In the genomic region with DNA sequence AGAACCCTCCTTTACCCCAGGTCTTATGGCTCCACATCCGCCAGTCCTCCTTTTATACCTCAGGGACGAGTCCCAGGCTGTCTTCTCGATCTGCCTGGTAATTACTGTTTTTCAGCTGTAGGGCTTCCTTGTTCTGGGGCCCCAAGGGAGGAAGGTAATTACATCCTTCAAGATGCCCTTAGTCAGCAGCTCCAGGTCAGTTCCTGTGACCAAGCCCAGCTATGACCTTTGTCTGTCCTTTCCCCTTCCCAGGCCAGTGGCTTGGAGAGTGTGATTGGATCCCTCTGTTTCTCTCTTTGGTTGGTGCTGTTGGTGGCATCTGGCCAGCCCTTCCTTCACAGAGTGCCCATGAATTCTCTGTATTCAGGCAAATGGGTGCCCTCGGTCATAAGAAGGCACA, we compare ENCODE assay signal across 17 cellular contexts.
DNase-seq lines count a peak whose midpoint lies in the region; ATAC-seq and TF ChIP-seq lines count a peak whose summit lies in the region.
"Had no signal": no experiment of that assay in that cellular context is flagged by ENCODE, and none has a peak within 500 bp of the region (broad histone marks: within the 10 kb centered on the region; RNA-seq: fewer than 3 reads in every experiment).

No MANE protein-coding gene starts in this region.

- no peaks in the 10 kb centered on the region for H3K27me3 ChIP-seq in A673 (replicated peaks; ENCODE audit: insufficient read depth, low read depth, low read length, poor library complexity)
- H3K27me3 ChIP-seq in Caco-2 (replicated peaks; ENCODE audit: control insufficient read depth, insufficient read depth, low read length) = no peaks in the 10 kb centered on the region
- no peaks in the 10 kb centered on the region for H3K27me3 ChIP-seq in naive thymus-derived CD4-positive, alpha-beta T cell (ENCODE audit: control insufficient read depth in 2 of 2, insufficient read depth in 2 of 2, low read length in 2 of 2)
- H3K27me3 ChIP-seq: ascending aorta had no signal

- H3K36me3 ChIP-seq in A673 (ENCODE audit: insufficient read depth, low read length, poor library complexity, severe bottlenecking) (peaks cover 4% of the 10 kb centered on the region), Caco-2 (ENCODE audit: control insufficient read depth, insufficient read depth, low read length) (no peaks in the 10 kb centered on the region)
- H3K36me3 ChIP-seq in naive thymus-derived CD4-positive, alpha-beta T cell (ENCODE audit: control insufficient read depth in 2 of 3, insufficient read depth in 3 of 3, low read length in 3 of 3) = peaks cover 0 to 24% (median 4%) of the 10 kb centered on the region in 3 experiments
- H3K36me3 ChIP-seq: ascending aorta had no signal

- no peaks in the 10 kb centered on the region for H3K4me1 Mint-ChIP-seq in Caco-2 (ENCODE audit: low read depth, unreplicated experiment)
- peaks cover 17% of the 10 kb centered on the region for H3K4me1 Mint-ChIP-seq in activated T-helper 17 cell treated with anti-CD3 and anti-CD28 coated beads, Interleukin-2, amount 50 U/mL, for 72 hours
- H3K4me1 Mint-ChIP-seq in naive thymus-derived CD4-positive, alpha-beta T cell = peaks cover 13 to 56% (median 20%) of the 10 kb centered on the region in 7 donors

- intact Hi-C loops in A673 (cut with micrococcal nuclease; ENCODE audit: unreplicated experiment) (no loop called here), Caco-2 (cut with micrococcal nuclease; ENCODE audit: unreplicated experiment) (no loop called here)
- intact Hi-C loops in naive thymus-derived CD4-positive, alpha-beta T cell (cut with micrococcal nuclease) = no loop called here

- H3K4me3 ChIP-seq in A673 (ENCODE audit: low read depth, low read length, poor library complexity, severe bottlenecking) = no peak overlapping the region
- no peak overlapping the region for H3K4me3 ChIP-seq in Caco-2 (ENCODE audit: low read depth, low read length)
- H3K4me3 ChIP-seq in naive thymus-derived CD4-positive, alpha-beta T cell (ENCODE audit: low read length) = no peak overlapping the region
- H3K4me3 ChIP-seq: ascending aorta had no signal

- H3K27ac Mint-ChIP-seq in Caco-2 (ENCODE audit: unreplicated experiment) = peak overlapping the region; percentile 33
- H3K27ac Mint-ChIP-seq in activated T-helper 17 cell treated with anti-CD3 and anti-CD28 coated beads, Interleukin-2, amount 50 U/mL, for 72 hours = peak overlapping the region; percentile 4
- H3K27ac Mint-ChIP-seq in naive thymus-derived CD4-positive, alpha-beta T cell = peak overlapping the region in 2 of 9 donors; percentile 19 to 58
- H3K27ac Mint-ChIP-seq: dendritic cell treated with granulocyte-macrophage colony-stimulating factor and Interleukin-4, amounts not matched to agents 40 ng/mL and 50 ng/mL, for 4 days had no signal

- H3K9me3 Mint-ChIP-seq in Caco-2 (ENCODE audit: unreplicated experiment) = no peaks in the 10 kb centered on the region
- no peaks in the 10 kb centered on the region for H3K9me3 Mint-ChIP-seq in activated T-helper 17 cell treated with anti-CD3 and anti-CD28 coated beads, Interleukin-2, amount 50 U/mL, for 72 hours
- H3K9me3 Mint-ChIP-seq in naive thymus-derived CD4-positive, alpha-beta T cell = no peaks in the 10 kb centered on the region
- H3K9me3 Mint-ChIP-seq: dendritic cell treated with granulocyte-macrophage colony-stimulating factor and Interleukin-4, amounts not matched to agents 40 ng/mL and 50 ng/mL, for 4 days had no signal

- H3K27me3 Mint-ChIP-seq in Caco-2 (ENCODE audit: insufficient read depth, unreplicated experiment) = no peaks in the 10 kb centered on the region
- H3K27me3 Mint-ChIP-seq in activated T-helper 17 cell treated with anti-CD3 and anti-CD28 coated beads, Interleukin-2, amount 50 U/mL, for 72 hours = no peaks in the 10 kb centered on the region
- no peaks in the 10 kb centered on the region for H3K27me3 Mint-ChIP-seq in naive thymus-derived CD4-positive, alpha-beta T cell

- TF ChIP-seq CTCF in A673 (conservative IDR thresholded peaks at IDR 0.05; ENCODE audit: low read depth, low read length) (no peak), Caco-2 (IDR thresholded peaks at IDR 0.05; ENCODE audit: insufficient read depth in 1 of 2, low read depth in 1 of 2, low read length in 1 of 2, severe bottlenecking in 1 of 2, unreplicated experiment in 1 of 2) (no peak)

- peaks cover 86% of the 10 kb centered on the region for H3K4me1 ChIP-seq in A673 (ENCODE audit: insufficient read depth, low read length, poor library complexity, severe bottlenecking)
- H3K4me1 ChIP-seq in Caco-2 = no peaks in the 10 kb centered on the region
- peaks cover 0 to 7% of the 10 kb centered on the region in 2 donors for H3K4me1 ChIP-seq in naive thymus-derived CD4-positive, alpha-beta T cell (ENCODE audit: control insufficient read depth in 2 of 2, insufficient read depth in 2 of 2, low read length in 2 of 2)

- H3K9me3 ChIP-seq in A673 (ENCODE audit: low read depth, low read length, poor library complexity, severe bottlenecking) (no peaks in the 10 kb centered on the region), Caco-2 (no peaks in the 10 kb centered on the region)
- H3K9me3 ChIP-seq in naive thymus-derived CD4-positive, alpha-beta T cell (ENCODE audit: control insufficient read depth in 2 of 3, low read length in 3 of 3) = no peaks in the 10 kb centered on the region
- H3K9me3 ChIP-seq: ascending aorta had no signal

- no peak overlapping the region for H3K4me3 Mint-ChIP-seq in Caco-2 (ENCODE audit: unreplicated experiment)
- H3K4me3 Mint-ChIP-seq in activated T-helper 17 cell treated with anti-CD3 and anti-CD28 coated beads, Interleukin-2, amount 50 U/mL, for 72 hours = no peak overlapping the region
- H3K4me3 Mint-ChIP-seq in naive thymus-derived CD4-positive, alpha-beta T cell = no peak overlapping the region
- H3K4me3 Mint-ChIP-seq: dendritic cell treated with granulocyte-macrophage colony-stimulating factor and Interleukin-4, amounts not matched to agents 40 ng/mL and 50 ng/mL, for 4 days had no signal

- CTCF ChIA-PET in A673 (lab: Charles Lee) = no interaction called here
- CTCF ChIA-PET in Caco-2 (lab: Charles Lee) = interaction anchor here (1.1 kb wide), 1 partner anchor 17 kb away, joined by 3 read pairs; no protein-coding TSS in a partner anchor
- CTCF ChIA-PET in naive thymus-derived CD4-positive, alpha-beta T cell (lab: Charles Lee) = interaction anchor here (1.1 kb wide), 1 partner anchor 78 kb away, joined by 3 read pairs; no protein-coding TSS in a partner anchor

- no TSS peak for BruUV-seq in A673 (replicated peaks; lab: Mats Ljungman, UMichigan)
- no TSS peak for BruUV-seq in Caco-2 (replicated peaks; lab: Mats Ljungman, UMichigan)

- DNase-seq in A673 (ENCODE audit: low spot score) = no peak
- DNase-seq in Caco-2 = no peak
- no peak for DNase-seq in naive thymus-derived CD4-positive, alpha-beta T cell
- DNase-seq in LoVo (ENCODE audit: low spot score) = no peak
- DNase-seq in cerebellum (ENCODE audit: low spot score) = no peak
- no peak for DNase-seq in NCI-H2227 treated with DMSO at 0.1 percent for 48 hours (lab: John Stamatoyannopoulos, UW)
- DNase-seq in dermis blood vessel endothelial cell = no peak
- DNase-seq: activated CD8-positive, alpha-beta memory T cell treated with anti-CD3 and anti-CD28 coated beads for 24 hours; activated effector memory CD4-positive, alpha-beta T cell treated with anti-CD3 and anti-CD28 coated beads, Interleukin-2, amount 50 U/mL, for 16 hours; GOT3; hippocampal formation; NCI-H2171; NK-92 treated with Interleukin-12 subunit alpha and Interleukin-12 subunit beta, amount 100 ng/mL, for 24 hours; retina had no signal

- no peak for ATAC-seq in activated T-helper 17 cell treated with anti-CD3 and anti-CD28 coated beads, Interleukin-2, amount 50 U/mL, for 72 hours (replicated peaks)
- peak; percentile 47 for ATAC-seq in naive thymus-derived CD4-positive, alpha-beta T cell

- H3K27ac ChIP-seq in A673 (ENCODE audit: low read depth, low read length, poor library complexity, severe bottlenecking) = peak overlapping the region; percentile 12
- no peak overlapping the region for H3K27ac ChIP-seq in naive thymus-derived CD4-positive, alpha-beta T cell (ENCODE audit: low read depth, low read length)
- H3K27ac ChIP-seq: ascending aorta had no signal

- POLR2A ChIA-PET in A673 (lab: Charles Lee; ENCODE audit: low non-redundant PET) = no interaction called here
- POLR2A ChIA-PET in Caco-2 (lab: Charles Lee) = no interaction called here
- POLR2A ChIA-PET in naive thymus-derived CD4-positive, alpha-beta T cell (lab: Charles Lee) = no interaction called here

- H3K36me3 Mint-ChIP-seq in Caco-2 (ENCODE audit: insufficient read depth, unreplicated experiment) = peaks cover 41% of the 10 kb centered on the region
- H3K36me3 Mint-ChIP-seq in activated T-helper 17 cell treated with anti-CD3 and anti-CD28 coated beads, Interleukin-2, amount 50 U/mL, for 72 hours (ENCODE audit: low read depth) = peaks cover 42% of the 10 kb centered on the region
- H3K36me3 Mint-ChIP-seq in naive thymus-derived CD4-positive, alpha-beta T cell = peaks cover 0 to 25% (median 7%) of the 10 kb centered on the region in 5 donors
